Comparison of ENCODE assay signal across 20 cellular contexts in the genomic region with DNA sequence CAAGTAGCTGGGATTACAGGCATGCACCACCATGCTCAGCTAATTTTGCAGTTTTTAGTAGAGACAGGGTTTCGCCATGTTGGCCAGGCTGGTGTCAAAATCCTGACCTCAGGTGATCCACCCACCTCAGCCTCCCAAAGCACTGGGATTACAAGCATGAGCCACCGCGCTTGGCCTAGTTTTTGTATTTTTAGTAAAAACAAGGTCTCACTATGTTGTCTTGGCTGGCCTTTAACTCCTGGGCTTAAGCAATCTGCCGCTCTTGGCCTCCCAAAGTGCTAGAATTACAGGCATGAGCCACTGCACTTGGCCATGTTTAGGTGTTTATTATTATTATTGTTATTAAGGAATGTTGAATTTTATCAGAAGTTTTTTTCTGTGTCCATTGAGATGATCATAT.
"Had no signal": no experiment of that assay in that cellular context is flagged by ENCODE, and none has a peak within 500 bp of the region (broad histone marks: within the 10 kb centered on the region; RNA-seq: fewer than 3 reads in every experiment).

No MANE protein-coding gene starts in this region.

- H3K4me1 ChIP-seq: left lung, pancreas, sigmoid colon had no signal

- FAIRE-seq: colon, endothelial cell of umbilical vein, frontal cortex, pancreas had no signal

- H3K27me3 ChIP-seq: left lung, pancreas, sigmoid colon had no signal

- H3K4me3 ChIP-seq: left lung, lung, pancreas, sigmoid colon, skin epidermis, thoracic aorta had no signal

- H3K36me3 ChIP-seq: left lung, pancreas, sigmoid colon, thoracic aorta had no signal

- ATAC-seq: left lung; pancreas; stimulated activated naive B cell treated with anti-CD40 and anti-IgM and Interleukin-4, amounts not matched to agents 10 μg/mL and 1 μg/mL and 100 μg/mL, for 72 hours; stimulated activated naive CD8-positive, alpha-beta T cell treated with anti-CD3 and anti-CD28 coated beads, Interleukin-15, amount 100 ng/mL, for 72 hours had no signal

- H3K27ac ChIP-seq: left lung, pancreas, sigmoid colon, thoracic aorta had no signal

- H3K9me3 ChIP-seq: pancreas, thoracic aorta had no signal

- DNase-seq: erythroblast; glutamatergic neuron; islet precursor cell; left lung; mesenchymal stem cell; naive B cell; occipital lobe; pancreas; sigmoid colon; stimulated activated CD4-positive, alpha-beta T cell treated with anti-CD3 and anti-CD28 coated beads, Interleukin-2, amount 100 ng/mL, for 24 hours; stimulated activated CD4-positive, alpha-beta T cell treated with anti-CD3 and anti-CD28 coated beads, Interleukin-4, amount 100 ng/mL, for 4 hours; stimulated activated naive B cell treated with anti-CD40 and anti-IgM and Interleukin-4, amounts not matched to agents 10 μg/mL and 1 μg/mL and 100 μg/mL, for 72 hours; stimulated activated naive CD8-positive, alpha-beta T cell treated with anti-CD3 and anti-CD28 coated beads, Interleukin-15, amount 100 ng/mL, for 72 hours; trophoblast cell had no signal
